In genomic region chr16:62035115-62036092, GRCh38 we compare ENCODE assay signal across 11 cellular contexts. TPM values are rescaled to one million over a fixed set of nuclear protein-coding genes. Genes with fewer than 3 reads are reported as not detected.
DNase-seq lines count a peak whose midpoint lies in the region; ATAC-seq and TF ChIP-seq lines count a peak whose summit lies in the region.
"Had no signal": no experiment of that assay in that cellular context is flagged by ENCODE, and none has a peak within 500 bp of the region (broad histone marks: within the 10 kb centered on the region; RNA-seq: fewer than 3 reads in every experiment).

No MANE protein-coding gene starts in this region.

- no peak overlapping the region for H2BK120ac ChIP-seq in H9 (ENCODE audit: low read depth, low read length, poor library complexity, severe bottlenecking)

- H3K27me3 ChIP-seq in H9 (ENCODE audit: insufficient read depth, low read length) (peaks cover 33% of the 10 kb centered on the region; the same call in 1 of the 2 replicates), gastrocnemius medialis (peaks cover 13 to 23% (median 19%) of the 10 kb centered on the region in 3 donors), thyroid gland (no peaks in the 10 kb centered on the region)

- peak overlapping the region in 1 of 3 experiments; percentile 68; a peak in 2 of 7 replicates for H3K27ac Mint-ChIP-seq in H9
- H3K27ac Mint-ChIP-seq: memory B cell had no signal

- H2BK12ac ChIP-seq in H9 (ENCODE audit: insufficient read length, low read depth, low read length) = no peak overlapping the region

- H3K27ac ChIP-seq in H9 (ENCODE audit: insufficient read length, low read depth, low read length) (no peak overlapping the region), SK-N-MC (no peak overlapping the region), gastrocnemius medialis (no peak overlapping the region), thyroid gland (no peak overlapping the region)

- H2BK5ac ChIP-seq in H9 (ENCODE audit: insufficient read length, low read length) = no peak overlapping the region

- intact Hi-C loops in gastrocnemius medialis (cut with DNase I; ENCODE audit: low total_unique reads) = no loop called here
- intact Hi-C loops in thyroid gland (cut with DNase I) = no loop called here

- H3K36me3 ChIP-seq in SK-N-MC (ENCODE audit: insufficient read depth, low read length) = no peaks in the 10 kb centered on the region
- no peaks in the 10 kb centered on the region for H3K36me3 ChIP-seq in gastrocnemius medialis
- H3K36me3 ChIP-seq in thyroid gland = no peaks in the 10 kb centered on the region

- peak overlapping the region; percentile 79 to 87 for H3K4me3 Mint-ChIP-seq in H9
- H3K4me3 Mint-ChIP-seq: memory B cell had no signal

- H3K4me1 ChIP-seq in H9 (ENCODE audit: insufficient read depth, low read length) (peaks cover 5% of the 10 kb centered on the region; the same call in 1 of the 2 replicates), gastrocnemius medialis (no peaks in the 10 kb centered on the region), thyroid gland (no peaks in the 10 kb centered on the region)

- no peak overlapping the region for H4K91ac ChIP-seq in H9 (ENCODE audit: insufficient read length, low read depth, low read length)

- H3T11ph ChIP-seq in H9 (ENCODE audit: low read length) = no peak overlapping the region

- H4K8ac ChIP-seq in H9 (replicated peaks; ENCODE audit: insufficient read length, low read depth, low read length) = no peak overlapping the region

- peak overlapping the region; percentile 79 for H3K4me3 ChIP-seq in SK-N-MC
- H3K4me3 ChIP-seq in iPS-18c (ENCODE audit: insufficient read depth, low read depth, low read length) = peak overlapping the region; percentile 75
- H3K4me3 ChIP-seq in gastrocnemius medialis = peak overlapping the region; percentile 15 to 42 (median 30)
- no peak overlapping the region for H3K4me3 ChIP-seq in thyroid gland (replicated peaks in 1 of 3)

- in situ Hi-C loops in gastrocnemius medialis (cut with MboI; ENCODE audit: low sequenced_read_pairs in 4 of 4) = no loop called here

- H3K9me3 Mint-ChIP-seq in H9 = no peaks in the 10 kb centered on the region; a peak in 2 of 5 replicates
- H3K9me3 Mint-ChIP-seq: memory B cell had no signal

- H3K14ac ChIP-seq in H9 (ENCODE audit: insufficient read depth, low read length) = peak overlapping the region; percentile 6; the same call in 1 of the 2 replicates

- H3K4me2 ChIP-seq in H9 (ENCODE audit: insufficient read depth, insufficient read length, low read length) = peak overlapping the region; percentile 98

- peak overlapping the region; percentile 23 for H3K18ac ChIP-seq in H9 (ENCODE audit: insufficient read length, low read depth, low read length)

- H3K9me3 ChIP-seq in H9 (ENCODE audit: control insufficient read depth, low read depth, low read length) = no peaks in the 10 kb centered on the region
- no peaks in the 10 kb centered on the region for H3K9me3 ChIP-seq in SK-N-MC (ENCODE audit: low read depth, low read length)
- H3K9me3 ChIP-seq in iPS-18c (ENCODE audit: control insufficient read depth, insufficient read depth, low read length) = no peaks in the 10 kb centered on the region
- H3K9me3 ChIP-seq in gastrocnemius medialis = no peaks in the 10 kb centered on the region
- no peaks in the 10 kb centered on the region for H3K9me3 ChIP-seq in thyroid gland

- no peak for TF ChIP-seq CTCF in H9 (conservative IDR thresholded peaks at IDR 0.05)
- TF ChIP-seq CTCF in gastrocnemius medialis (IDR thresholded peaks at IDR 0.05 in 4 of 5, conservative IDR thresholded peaks at IDR 0.05 in 1 of 5) = no peak
- TF ChIP-seq CTCF in thyroid gland (IDR thresholded peaks at IDR 0.05) = no peak

- ATAC-seq in gastrocnemius medialis = no peak
- no peak for ATAC-seq in GM18858 (IDR thresholded peaks at IDR 0.05; ENCODE audit: unreplicated experiment)
- ATAC-seq in HG03520 (IDR thresholded peaks at IDR 0.05; ENCODE audit: unreplicated experiment) = no peak

- H3K23me2 ChIP-seq in H9 (ENCODE audit: insufficient read length, low read depth, low read length, poor library complexity, severe bottlenecking) = peaks cover 28% of the 10 kb centered on the region

- H2AFZ ChIP-seq in H9 (ENCODE audit: low read length) = no peak overlapping the region

- H4K5ac ChIP-seq in H9 (ENCODE audit: insufficient read length, low read depth, low read length) = no peak overlapping the region

- H3K9ac ChIP-seq in H9 (ENCODE audit: extremely low read depth, insufficient read length, low read length) (no peak overlapping the region), SK-N-MC (ENCODE audit: insufficient read length) (peak overlapping the region; percentile 33)

- H2AK5ac ChIP-seq in H9 (ENCODE audit: insufficient read length, low read length) = no peak overlapping the region

- H3K4ac ChIP-seq in H9 (ENCODE audit: low read depth, low read length) = no peak overlapping the region

- H2BK20ac ChIP-seq in H9 (ENCODE audit: low read depth, low read length, poor library complexity, severe bottlenecking) = no peak overlapping the region

- no peaks in the 10 kb centered on the region for H3K36me3 Mint-ChIP-seq in H9 (ENCODE audit: insufficient read depth in 1 of 3, low read depth in 3 of 3)
- H3K36me3 Mint-ChIP-seq: memory B cell had no signal

- H2BK15ac ChIP-seq in H9 (ENCODE audit: low read depth, low read length) = no peak overlapping the region

- no peaks in the 10 kb centered on the region for H4K20me1 ChIP-seq in H9 (ENCODE audit: control insufficient read depth, insufficient read depth, insufficient read length)

- H3K79me1 ChIP-seq in H9 (ENCODE audit: insufficient read depth, low read depth, low read length, poor library complexity, severe bottlenecking) = no peaks in the 10 kb centered on the region

- peaks cover 84% of the 10 kb centered on the region for H3K27me3 Mint-ChIP-seq in H9 (ENCODE audit: low read depth)

- H3K79me2 ChIP-seq in H9 (ENCODE audit: insufficient read depth, low read length) = no peaks in the 10 kb centered on the region

- no peak overlapping the region for H3K56ac ChIP-seq in H9 (ENCODE audit: insufficient read length, low read depth, low read length)

- TF ChIP-seq POLR2A in gastrocnemius medialis (IDR thresholded peaks at IDR 0.05) (no peak), thyroid gland (IDR thresholded peaks at IDR 0.05) (no peak)

- no peak overlapping the region for H3K23ac ChIP-seq in H9 (ENCODE audit: insufficient read length, low read depth, low read length)

- WGBS in H9 (ENCODE audit: extremely low coverage, insufficient read length, low lambda C conversion rate) = no CpG with 5 or more reads among the region's 65 CpGs
- WGBS in thyroid gland, 2 donors = 1 to 2% methylated on average over 38 to 40 of the region's 65 CpGs

- peaks cover 38 to 46% of the 10 kb centered on the region in 2 experiments for H3K4me1 Mint-ChIP-seq in H9
- H3K4me1 Mint-ChIP-seq: memory B cell had no signal

- DNase-seq in H9 = peak; percentile 83
- DNase-seq in SK-N-MC (ENCODE audit: low read depth, low spot score) = no peak
- DNase-seq in gastrocnemius medialis = no peak
- DNase-seq in activated CD4-positive, alpha-beta T cell treated with anti-CD3 and anti-CD28 coated beads, Interleukin-2, amount 50 U/mL, for 4 hours = no peak
- no peak for DNase-seq in thyroid gland
- DNase-seq: MM.1S had no signal

RNA-seq across cellular contexts. Expression of gene CDH8, which starts 0.8 kb away (rescaled TPM):
- 7.4 and 12.0 TPM in 2 replicates for total RNA-seq in H9 (2021)
- total RNA-seq in gastrocnemius medialis = under 1 TPM in 3 of 4 donors, not detected in 1; 0.04 to 0.20 (median 0.17) TPM
- not detected for total RNA-seq in thyroid gland
- total RNA-seq: dermis microvascular lymphatic vessel endothelial cell had no signal

Comparison
In these comparisons a context has a peak if more than half of its experiments do, and no peak if none do; other contexts are left out.
1. H3K4me3 ChIP-seq: peak in SK-N-MC (single experiment), iPS-18c (single experiment) and gastrocnemius medialis (4 of 4); none in thyroid gland (0 of 3).